ENCODE assay signal across 1 cellular context in genomic region chr5:58891072-58891970, GRCh38.
TF ChIP-seq lines count a peak whose summit lies in the region.

No MANE protein-coding gene starts in this region.

TF ChIP-seq in HEK293, 187 proteins besides CTCF, POLR2A, EP300 and RAD21 (continued from another document):
- TF ChIP-seq BCL6B (tag by site-specific recombination; IDR thresholded peaks at IDR 0.05): no peak
- TF ChIP-seq KLF10 (tag by site-specific recombination; IDR thresholded peaks at IDR 0.05): peak; percentile 64
- no peak for TF ChIP-seq ZSCAN18 (tag by site-specific recombination; IDR thresholded peaks at IDR 0.05)
- TF ChIP-seq SP2 (tag by site-specific recombination; IDR thresholded peaks at IDR 0.05): peak; percentile 14; the same call in 1 of the 2 replicates
- no peak for TF ChIP-seq ZNF416 (tag by site-specific recombination; IDR thresholded peaks at IDR 0.05)
- no peak for TF ChIP-seq ZNF596 (tag by site-specific recombination; IDR thresholded peaks at IDR 0.05)
- TF ChIP-seq ZBTB44 (tag by site-specific recombination; IDR thresholded peaks at IDR 0.05): no peak
- peak; percentile 100 for TF ChIP-seq WT1 (tag by site-specific recombination; IDR thresholded peaks at IDR 0.05)
- TF ChIP-seq ZNF792 (tag by site-specific recombination; IDR thresholded peaks at IDR 0.05): no peak
- peak; percentile 72 for TF ChIP-seq ZNF600 (tag by site-specific recombination; IDR thresholded peaks at IDR 0.05)
- TF ChIP-seq GFI1B (tag by site-specific recombination; IDR thresholded peaks at IDR 0.05): peak; percentile 86
- TF ChIP-seq ZNF148 (tag by site-specific recombination; IDR thresholded peaks at IDR 0.05; ENCODE audit: borderline replicate concordance): no peak
- TF ChIP-seq KLF7 (tag by site-specific recombination; IDR thresholded peaks at IDR 0.05; ENCODE audit: borderline replicate concordance): no peak
- no peak for TF ChIP-seq ZNF266 (tag by site-specific recombination; IDR thresholded peaks at IDR 0.05; ENCODE audit: low read depth)
- no peak for TF ChIP-seq KLF9 (tag by site-specific recombination; IDR thresholded peaks at IDR 0.05; ENCODE audit: low read depth)
- no peak for TF ChIP-seq ZNF580 (tag by site-specific recombination; IDR thresholded peaks at IDR 0.05)
- no peak for TF ChIP-seq ZNF791 (tag by site-specific recombination; IDR thresholded peaks at IDR 0.05)
- no peak for TF ChIP-seq ZNF19 (tag by site-specific recombination; IDR thresholded peaks at IDR 0.05; ENCODE audit: low read depth)
- no peak for TF ChIP-seq ZNF157 (tag by site-specific recombination; IDR thresholded peaks at IDR 0.05)
- no peak for TF ChIP-seq ZNF239 (tag by site-specific recombination; IDR thresholded peaks at IDR 0.05)
- no peak for TF ChIP-seq ZNF514 (tag by site-specific recombination; IDR thresholded peaks at IDR 0.05)
- TF ChIP-seq PATZ1 (tag by site-specific recombination; IDR thresholded peaks at IDR 0.05): peak; percentile 74
- TF ChIP-seq ZNF777 (tag by site-specific recombination; IDR thresholded peaks at IDR 0.05; ENCODE audit: borderline replicate concordance): no peak
- TF ChIP-seq ZNF174 (tag by site-specific recombination; IDR thresholded peaks at IDR 0.05): no peak
- peak; percentile 91 for TF ChIP-seq KLF8 (tag by site-specific recombination; IDR thresholded peaks at IDR 0.05)
- TF ChIP-seq ZNF555 (tag by site-specific recombination; conservative IDR thresholded peaks at IDR 0.05): no peak
- TF ChIP-seq ZNF530 (tag by site-specific recombination; IDR thresholded peaks at IDR 0.05; ENCODE audit: low read depth): no peak
- TF ChIP-seq PRDM4 (tag by site-specific recombination; IDR thresholded peaks at IDR 0.05): no peak
- TF ChIP-seq ZNF391 (tag by site-specific recombination; IDR thresholded peaks at IDR 0.05; ENCODE audit: borderline replicate concordance, low read depth): no peak
- TF ChIP-seq ZNF248 (tag by site-specific recombination; IDR thresholded peaks at IDR 0.05): no peak
- TF ChIP-seq ZNF155 (tag by site-specific recombination; IDR thresholded peaks at IDR 0.05): no peak
- TF ChIP-seq HOXA7 (CRISPR knock-in tag; IDR thresholded peaks at IDR 0.05; ENCODE audit: borderline replicate concordance): no peak
- TF ChIP-seq ZNF701 (tag by site-specific recombination; IDR thresholded peaks at IDR 0.05): no peak
- TF ChIP-seq ZNF692 (tag by site-specific recombination; IDR thresholded peaks at IDR 0.05): peak; percentile 49
- TF ChIP-seq ZSCAN30 (tag by site-specific recombination; IDR thresholded peaks at IDR 0.05): no peak
- TF ChIP-seq ZNF311 (tag by site-specific recombination; IDR thresholded peaks at IDR 0.05; ENCODE audit: borderline replicate concordance): no peak
